In genomic region chr14:55191101-55191880, GRCh38 we compare ENCODE assay signal across 8 cellular contexts. TPM values are rescaled to one million over a fixed set of nuclear protein-coding genes. Genes with fewer than 3 reads are reported as not detected.
DNase-seq lines count a peak whose midpoint lies in the region; ATAC-seq, FAIRE-seq and TF ChIP-seq lines count a peak whose summit lies in the region.

DLGAP5 (minus strand) TSS chr14:55191585; CDS start chr14:55189179, 2,406 bp downstream.

- H3K4me3 ChIP-seq in pancreas (peak within 1 kb of the TSS; percentile 38 to 56 (median 45)), tibial nerve (peak within 1 kb of the TSS; percentile 46 to 64 (median 56))

- H3K27ac ChIP-seq in pancreas (peak within 1 kb of the TSS in 1 of 4 donors; percentile 39), tibial nerve (peak within 1 kb of the TSS; percentile 43 to 87 (median 72))

- intact Hi-C loops in Right ventricle myocardium superior (cut with DNase I): no loop called here
- intact Hi-C loops in pancreas (cut with DNase I): no loop called here

- H3K9me3 Mint-ChIP-seq in activated naive CD8-positive, alpha-beta T cell treated with anti-CD3 and anti-CD28 coated beads, Interleukin-2, amount 10 ng/mL, durations not matched to agents 7 days and 5 days: no peaks in the 10 kb centered on the region

- ATAC-seq in HG02798 (IDR thresholded peaks at IDR 0.05; ENCODE audit: poor library complexity, unreplicated experiment) (peak; percentile 99), Right ventricle myocardium superior (ENCODE audit: poor library complexity) (peak; percentile 99), pancreas (peak; percentile 99 to 100 (median 99))
- peak; percentile 98 for ATAC-seq in activated naive CD8-positive, alpha-beta T cell treated with anti-CD3 and anti-CD28 coated beads, Interleukin-2, amount 10 ng/mL, durations not matched to agents 7 days and 5 days (ENCODE audit: low read depth)

- POLR2A ChIA-PET in activated naive CD8-positive, alpha-beta T cell treated with anti-CD3 and anti-CD28 coated beads, Interleukin-2, amount 10 ng/mL, durations not matched to agents 7 days and 5 days (lab: Charles Lee): interaction anchor here (0.7 to 2.2 kb wide), 15 partner anchors 10 to 288 kb away, joined by 3 to 14 read pairs (median 4); partner anchors contain the start of genes FBXO34, MAPK1IP1L, SOCS4 and WDHD1

- peak within 1 kb of the TSS; percentile 92 for H3K27ac Mint-ChIP-seq in activated naive CD8-positive, alpha-beta T cell treated with anti-CD3 and anti-CD28 coated beads, Interleukin-2, amount 10 ng/mL, durations not matched to agents 7 days and 5 days

- TF ChIP-seq EP300 in tibial nerve (IDR thresholded peaks at IDR 0.05): peak; percentile 59 to 67

- peak within 1 kb of the TSS; percentile 97 for H3K4me3 Mint-ChIP-seq in activated naive CD8-positive, alpha-beta T cell treated with anti-CD3 and anti-CD28 coated beads, Interleukin-2, amount 10 ng/mL, durations not matched to agents 7 days and 5 days

- H3K4me1 ChIP-seq in pancreas: peaks cover 0 to 4% (median 0%) of the 10 kb centered on the region in 3 donors
- peaks cover 0 to 12% (median 3%) of the 10 kb centered on the region in 4 donors for H3K4me1 ChIP-seq in tibial nerve

- H3K36me3 Mint-ChIP-seq in activated naive CD8-positive, alpha-beta T cell treated with anti-CD3 and anti-CD28 coated beads, Interleukin-2, amount 10 ng/mL, durations not matched to agents 7 days and 5 days: peaks cover 23% of the 10 kb centered on the region

- no peaks in the 10 kb centered on the region for H3K27me3 ChIP-seq in pancreas
- no peaks in the 10 kb centered on the region for H3K27me3 ChIP-seq in tibial nerve

- H3K4me1 Mint-ChIP-seq in activated naive CD8-positive, alpha-beta T cell treated with anti-CD3 and anti-CD28 coated beads, Interleukin-2, amount 10 ng/mL, durations not matched to agents 7 days and 5 days: peaks cover 26% of the 10 kb centered on the region

- TF ChIP-seq POLR2A in GM12891 (IDR thresholded peaks at IDR 0.05; ENCODE audit: low read depth, low read length) (no peak; the same call in 1 of the 2 replicates), tibial nerve (IDR thresholded peaks at IDR 0.05) (peak in 1 of 2 donors; percentile 47)

- no peak for TF ChIP-seq CTCF in pancreas (IDR thresholded peaks at IDR 0.05)
- no peak for TF ChIP-seq CTCF in tibial nerve (IDR thresholded peaks at IDR 0.05)

- 0% methylated on average over 45 of the region's 45 CpGs for WGBS in pancreas, 2 donors
- 1% methylated on average over 44 to 45 of the region's 45 CpGs for WGBS in tibial nerve, 2 donors

- DNase-seq in GM12891 (ENCODE audit: insufficient read length, low spot score) (peak; percentile 74), NCI-H1417 treated with DMSO at 0.1 percent for 48 hours (lab: John Stamatoyannopoulos, UW) (peak; percentile 98), SW 1271 (lab: John Stamatoyannopoulos, UW) (peak; percentile 93 to 99), Right ventricle myocardium superior (peak; percentile 95), pancreas (peak; percentile 84 to 95 (median 91)), tibial nerve (ENCODE audit: low spot score in 2 of 2) (peak; percentile 81 to 93)
- peak; percentile 86 for DNase-seq in activated naive CD8-positive, alpha-beta T cell treated with anti-CD3 and anti-CD28 coated beads, Interleukin-2, amount 10 ng/mL, durations not matched to agents 7 days and 5 days

- H3K36me3 ChIP-seq in pancreas (no peaks in the 10 kb centered on the region), tibial nerve (no peaks in the 10 kb centered on the region)

- H3K9me3 ChIP-seq in pancreas (no peaks in the 10 kb centered on the region), tibial nerve (no peaks in the 10 kb centered on the region)

- peaks cover 3% of the 10 kb centered on the region for H3K27me3 Mint-ChIP-seq in activated naive CD8-positive, alpha-beta T cell treated with anti-CD3 and anti-CD28 coated beads, Interleukin-2, amount 10 ng/mL, durations not matched to agents 7 days and 5 days

- FAIRE-seq in GM12891 (lab: Jason Lieb, UNC) (peak; percentile 93), pancreas (lab: Jason Lieb, UNC) (peak; percentile 78)

TF ChIP-seq in GM12891, 5 proteins besides CTCF, POLR2A, EP300 and RAD21:
- no peak for TF ChIP-seq TAF1 (IDR thresholded peaks at IDR 0.05; ENCODE audit: low read depth, low read length)
- TF ChIP-seq POLR2AphosphoS5 (IDR thresholded peaks at IDR 0.05; ENCODE audit: low read depth, low read length): peak; percentile 40; the same call in 1 of the 2 replicates
- TF ChIP-seq POU2F2 (IDR thresholded peaks at IDR 0.05; ENCODE audit: low read depth, low read length): peak; percentile 87
- no peak for TF ChIP-seq PAX5 (IDR thresholded peaks at IDR 0.05; ENCODE audit: insufficient read depth, low read length, severe bottlenecking)
- no peak for TF ChIP-seq SPI1 (IDR thresholded peaks at IDR 0.05; ENCODE audit: low read depth, low read length)

RNA-seq across cellular contexts. Expression of gene DLGAP5, which starts in this region (rescaled TPM):
- 26.9 TPM for polyA plus RNA-seq in GM12891 (2012; ENCODE audit: low read depth, missing spikeins)
- total RNA-seq in activated naive CD8-positive, alpha-beta T cell treated with anti-CD3 and anti-CD28 coated beads, Interleukin-2, amount 10 ng/mL, durations not matched to agents 7 days and 5 days: 10 to 100 TPM; 79.7 to 84.8 TPM
- 0.27 TPM for total RNA-seq in Right ventricle myocardium superior
- total RNA-seq in pancreas: under 1 TPM in 4 of 6 donors, not detected in 2; 0.12 to 0.90 (median 0.47) TPM
- not detected for polyA plus RNA-seq in pancreas
- under 1 TPM in 2 of 4 donors, not detected in 2; 0.30 to 0.44 TPM for total RNA-seq in tibial nerve

Comparison
In these comparisons a context has a peak if more than half of its experiments do, and no peak if none do; other contexts are left out.
1. RNA of gene DLGAP5 (total RNA-seq): 79.7 to 84.8 TPM in activated naive CD8-positive, alpha-beta T cell treated with anti-CD3 and anti-CD28 coated beads, Interleukin-2, amount 10 ng/mL, durations not matched to agents 7 days and 5 days; 0.12 to 0.90 TPM in pancreas, 0.30 to 0.44 TPM in tibial nerve and 0.27 TPM in Right ventricle myocardium superior (single experiment); every median in the first group is over 10 times any median in the second.
2. Peak in DNase-seq and ATAC-seq in Right ventricle myocardium superior; RNA of the gene not detected or under 1 TPM.
3. Peak in DNase-seq, ATAC-seq and H3K4me3 ChIP-seq in pancreas; RNA of the gene not detected or under 1 TPM.
4. Peak in DNase-seq, H3K4me3 ChIP-seq and H3K27ac ChIP-seq in tibial nerve; RNA of the gene not detected or under 1 TPM.
5. Peak in every context shown above with its lines, with median percentiles within 50 percentile points of each other: DNase-seq and ATAC-seq.